Comparison of ENCODE assay signal across 36 cellular contexts in the genomic region with DNA sequence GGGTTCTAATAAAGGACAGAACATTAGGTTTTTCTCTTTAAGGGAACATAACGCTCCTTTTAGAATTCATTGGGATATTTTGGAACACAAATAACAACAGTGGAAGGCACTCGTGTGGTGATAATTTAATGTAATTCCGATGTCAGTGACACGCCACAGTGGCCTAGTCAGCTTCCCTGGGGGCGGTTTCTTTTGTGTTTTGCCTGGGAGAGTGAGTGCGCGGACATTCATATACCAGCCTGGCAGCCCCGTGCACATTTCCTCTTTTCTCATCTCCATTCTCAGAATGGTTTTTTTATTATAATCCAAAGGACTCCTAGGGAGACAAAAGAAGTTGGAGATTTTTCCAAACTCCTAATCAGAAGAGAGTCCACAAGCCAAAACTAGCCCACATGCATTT. TPM values are rescaled to one million over a fixed set of nuclear protein-coding genes. Genes with fewer than 3 reads are reported as not detected.
"Had no signal": no experiment of that assay in that cellular context is flagged by ENCODE, and none has a peak within 500 bp of the region (broad histone marks: within the 10 kb centered on the region; RNA-seq: fewer than 3 reads in every experiment).

No MANE protein-coding gene starts in this region.

- H3K27ac Mint-ChIP-seq: activated CD4-positive, alpha-beta memory T cell treated with anti-CD3 and anti-CD28 coated beads, Interleukin-2, amount 10 ng/mL, durations not matched to agents 7 days and 5 days; activated CD8-positive, alpha-beta memory T cell treated with anti-CD3 and anti-CD28 coated beads, Interleukin-2, amount 10 ng/mL, durations not matched to agents 7 days and 5 days; activated naive CD8-positive, alpha-beta T cell treated with anti-CD3 and anti-CD28 coated beads for 36 hours had no signal

- ATAC-seq: activated CD8-positive, alpha-beta memory T cell treated with anti-CD3 and anti-CD28 coated beads, Interleukin-2, amount 10 ng/mL, durations not matched to agents 7 days and 5 days; Panc1 had no signal

- H3K27me3 ChIP-seq: cardiac muscle cell, SJCRH30 had no signal

- H3K36me3 Mint-ChIP-seq: activated CD8-positive, alpha-beta memory T cell treated with anti-CD3 and anti-CD28 coated beads, Interleukin-2, amount 10 ng/mL, durations not matched to agents 7 days and 5 days; activated naive CD8-positive, alpha-beta T cell treated with anti-CD3 and anti-CD28 coated beads for 36 hours; IgD-negative memory B cell had no signal

- H3K4me1 Mint-ChIP-seq: activated CD4-positive, alpha-beta memory T cell treated with anti-CD3 and anti-CD28 coated beads, Interleukin-2, amount 10 ng/mL, durations not matched to agents 7 days and 5 days; activated CD8-positive, alpha-beta memory T cell treated with anti-CD3 and anti-CD28 coated beads, Interleukin-2, amount 10 ng/mL, durations not matched to agents 7 days and 5 days; activated naive CD8-positive, alpha-beta T cell treated with anti-CD3 and anti-CD28 coated beads for 36 hours; central memory CD8-positive, alpha-beta T cell; IgD-negative memory B cell had no signal

- DNase-seq: activated CD4-positive, alpha-beta memory T cell treated with anti-CD3 and anti-CD28 coated beads, Interleukin-2, amount 10 ng/mL, durations not matched to agents 7 days and 5 days; activated CD4-positive, alpha-beta T cell treated with anti-CD3 and anti-CD28 coated beads for 1 hour; activated CD4-positive, alpha-beta T cell treated with anti-CD3 and anti-CD28 coated beads for 48 hours; activated CD4-positive, CD25-positive, alpha-beta regulatory T cell; activated CD8-positive, alpha-beta memory T cell treated with anti-CD3 and anti-CD28 coated beads for 24 hours; activated CD8-positive, alpha-beta memory T cell treated with anti-CD3 and anti-CD28 coated beads, Interleukin-2, amount 10 ng/mL, durations not matched to agents 7 days and 5 days; activated CD8-positive, alpha-beta memory T cell treated with anti-CD3 and anti-CD28 coated beads, Interleukin-2, amount 50 U/mL, for 48 hours; activated effector memory CD4-positive, alpha-beta T cell treated with Interleukin-2 at 50 U/mL for 16 hours; activated naive CD4-positive, alpha-beta T cell treated with anti-CD3 and anti-CD28 coated beads, Interleukin-2, amount 50 U/mL, for 16 hours; activated naive CD8-positive, alpha-beta T cell treated with anti-CD3 and anti-CD28 coated beads for 36 hours; activated T-cell treated with anti-CD3 and anti-CD28 coated beads, Interleukin-2, amount 50 U/mL, for 48 hours; amniotic stem cell; aorta; Karpas-422; KBM-7; MG63; NCI-H1048; NCI-H1105 treated with DMSO at 0.1 percent for 48 hours; NCI-H1694; NCI-H1930; NCI-H2081 treated with DMSO at 0.1 percent for 48 hours; NCI-H446; NCI-H524; NCI-H69; SHP77; SJCRH30; T1000; WERI-Rb-1 had no signal

- H3K4me3 ChIP-seq: cardiac muscle cell, MG63, SJCRH30, SK-N-MC had no signal

- H3K27ac ChIP-seq: cardiac muscle cell, SJCRH30, SK-N-MC, WERI-Rb-1 had no signal

- H3K9me3 Mint-ChIP-seq: activated CD4-positive, alpha-beta memory T cell treated with anti-CD3 and anti-CD28 coated beads, Interleukin-2, amount 10 ng/mL, durations not matched to agents 7 days and 5 days had no signal

- H3K36me3 ChIP-seq: cardiac muscle cell, MG63, SJCRH30, WERI-Rb-1 had no signal

- H3K4me3 Mint-ChIP-seq: activated CD4-positive, alpha-beta memory T cell treated with anti-CD3 and anti-CD28 coated beads, Interleukin-2, amount 10 ng/mL, durations not matched to agents 7 days and 5 days; activated CD8-positive, alpha-beta memory T cell treated with anti-CD3 and anti-CD28 coated beads, Interleukin-2, amount 10 ng/mL, durations not matched to agents 7 days and 5 days; activated naive CD8-positive, alpha-beta T cell treated with anti-CD3 and anti-CD28 coated beads for 36 hours; central memory CD8-positive, alpha-beta T cell; IgD-negative memory B cell had no signal

- H3K4me1 ChIP-seq: SJCRH30 had no signal

- H3K9me3 ChIP-seq: MG63, SJCRH30 had no signal

RNA-seq across cellular contexts. Expression of a gene that starts 41.1 kb away (rescaled TPM):
- total RNA-seq: activated CD4-positive, alpha-beta memory T cell treated with anti-CD3 and anti-CD28 coated beads, Interleukin-2, amount 10 ng/mL, durations not matched to agents 7 days and 5 days; activated CD8-positive, alpha-beta memory T cell treated with anti-CD3 and anti-CD28 coated beads, Interleukin-2, amount 10 ng/mL, durations not matched to agents 7 days and 5 days; activated naive CD8-positive, alpha-beta T cell treated with anti-CD3 and anti-CD28 coated beads for 36 hours; RPMI7951; T-helper 1 cell treated with Interleukin-12 subunit alpha and Interleukin-12 subunit beta and Interleukin-4 antibody, amounts not matched to agents 30 ng/mL and 1 ng/mL, for 36 hours; T-helper 2 cell treated with Interferon-gamma antibody and Interleukin-4, amounts not matched to agents 100 ng/mL and 5 ng/mL, for 36 hours had no signal
